2 cellular contexts compared by ENCODE assay signal in the genomic region with DNA sequence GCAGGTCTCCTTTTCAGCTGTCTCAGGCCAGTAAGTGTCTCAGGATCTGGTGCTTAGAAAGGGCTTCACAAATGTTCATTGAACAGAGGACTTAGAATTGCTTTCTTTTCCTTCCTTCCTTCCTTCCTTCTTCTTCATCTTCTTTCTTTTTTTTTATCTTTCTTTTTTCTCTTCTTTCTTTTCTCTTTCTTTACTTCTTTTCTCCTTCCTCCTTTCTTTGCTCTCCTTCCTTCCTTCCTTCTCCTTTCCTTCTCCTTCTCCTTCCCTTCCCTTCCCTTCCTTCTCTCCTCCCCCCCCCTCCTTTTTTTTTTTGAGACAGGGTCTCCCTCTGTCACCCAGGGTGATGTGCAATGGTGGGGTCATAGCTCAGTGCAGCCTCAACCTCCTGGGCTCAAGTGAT.
TF ChIP-seq lines count a peak whose summit lies in the region.

No MANE protein-coding gene starts in this region.

TF ChIP-seq in HEK293, 187 proteins besides CTCF, POLR2A, EP300 and RAD21:
- no peak for TF ChIP-seq ZNF449 (tag by site-specific recombination; IDR thresholded peaks at IDR 0.05)
- no peak for TF ChIP-seq ZNF544 (tag by site-specific recombination; IDR thresholded peaks at IDR 0.05)
- TF ChIP-seq ZNF416 (tag by site-specific recombination; IDR thresholded peaks at IDR 0.05), result no peak
- TF ChIP-seq PRDM1 (tag by site-specific recombination; IDR thresholded peaks at IDR 0.05), result peak; percentile 78
- TF ChIP-seq ZNF169 (tag by site-specific recombination; IDR thresholded peaks at IDR 0.05), result no peak
- no peak for TF ChIP-seq ZNF600 (tag by site-specific recombination; IDR thresholded peaks at IDR 0.05)
- TF ChIP-seq ZNF514 (tag by site-specific recombination; IDR thresholded peaks at IDR 0.05), result no peak
- peak; percentile 83 for TF ChIP-seq ZNF366 (tag by site-specific recombination; conservative IDR thresholded peaks at IDR 0.05)

TF ChIP-seq in K562, 482 proteins besides CTCF, POLR2A, EP300 and RAD21:
- TF ChIP-seq ZNF24 (IDR thresholded peaks at IDR 0.05) (no peak), ZNF512 (tag; IDR thresholded peaks at IDR 0.05) (peak; percentile 81)
TF ChIP-seq in K562: peak in this region for 1.
